22 cellular contexts compared by ENCODE assay signal in the genomic region with DNA sequence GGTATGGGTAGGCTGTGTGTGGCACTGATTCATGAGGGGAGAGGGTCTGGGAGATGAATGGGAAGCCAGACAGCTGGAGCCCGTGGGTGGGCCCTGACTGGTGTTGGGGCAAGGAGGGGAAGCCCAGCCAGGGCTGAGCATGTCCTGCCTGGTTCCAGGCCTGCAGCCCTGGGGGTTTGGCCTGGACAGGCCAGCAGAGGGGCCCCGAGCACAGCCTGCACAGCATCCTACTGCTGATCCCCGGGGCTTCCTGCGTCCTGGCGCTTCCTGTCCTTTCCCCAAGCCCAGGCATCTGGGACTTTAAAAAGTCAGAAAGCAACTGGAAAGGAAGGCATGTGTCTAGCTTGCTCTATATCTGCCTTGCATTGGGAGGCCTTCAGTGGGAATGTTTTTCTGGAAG. TPM values are rescaled to one million over a fixed set of nuclear protein-coding genes. Genes with fewer than 3 reads are reported as not detected.
DNase-seq lines count a peak whose midpoint lies in the region; ATAC-seq, FAIRE-seq and TF ChIP-seq lines count a peak whose summit lies in the region.
"Had no signal": no experiment of that assay in that cellular context is flagged by ENCODE, and none has a peak within 500 bp of the region (broad histone marks: within the 10 kb centered on the region; RNA-seq: fewer than 3 reads in every experiment).

No MANE protein-coding gene starts in this region.

- no peak overlapping the region for H2BK12ac ChIP-seq in trophoblast cell (ENCODE audit: low read length)

- no peak overlapping the region for H2BK5ac ChIP-seq in trophoblast cell (ENCODE audit: low read depth, low read length, poor library complexity)

- peaks cover 11% of the 10 kb centered on the region for H3K4me1 Mint-ChIP-seq in activated CD8-positive, alpha-beta T cell treated with anti-CD3 and anti-CD28 coated beads, Interleukin-2, amount 10 ng/mL, durations not matched to agents 7 days and 5 days (ENCODE audit: low read depth)
- peaks cover 9% of the 10 kb centered on the region for H3K4me1 Mint-ChIP-seq in activated CD8-positive, alpha-beta T cell treated with anti-CD3 and anti-CD28 coated beads for 36 hours (ENCODE audit: low read depth)

- H3K27me3 ChIP-seq in brain microvascular endothelial cell (replicated peaks) (no peaks in the 10 kb centered on the region), HepG2 (ENCODE audit: control insufficient read depth in 1 of 2, insufficient read depth in 2 of 2, low read length in 2 of 2) (no peaks in the 10 kb centered on the region), trophoblast cell (ENCODE audit: insufficient read depth, low read length) (no peaks in the 10 kb centered on the region)

- POLR2A ChIA-PET in activated CD8-positive, alpha-beta T cell treated with anti-CD3 and anti-CD28 coated beads, Interleukin-2, amount 10 ng/mL, durations not matched to agents 7 days and 5 days (lab: Charles Lee), result interaction anchor here (0.6 kb wide), 1 partner anchor 35 kb away, joined by 3 read pairs; no protein-coding TSS in a partner anchor
- POLR2A ChIA-PET in activated CD8-positive, alpha-beta T cell treated with anti-CD3 and anti-CD28 coated beads for 36 hours (lab: Charles Lee), result no interaction called here
- POLR2A ChIA-PET in HepG2 (lab: Yijun Ruan, JAX), result interaction anchor here (1.2 kb wide), 1 partner anchor 20 kb away, joined by 3 read pairs; no protein-coding TSS in a partner anchor

- no peak overlapping the region for H3K4me3 ChIP-seq in brain microvascular endothelial cell (ENCODE audit: low read depth, low read length)
- no peak overlapping the region for H3K4me3 ChIP-seq in HepG2 (replicated peaks in 1 of 3; ENCODE audit: insufficient read depth in 1 of 3, low read depth in 2 of 3, low read length in 3 of 3)
- H3K4me3 ChIP-seq in trophoblast cell (ENCODE audit: low read depth, low read length), result no peak overlapping the region
- H3K4me3 ChIP-seq: HAP-1 had no signal

- DNase-seq in activated CD8-positive, alpha-beta T cell treated with anti-CD3 and anti-CD28 coated beads, Interleukin-2, amount 10 ng/mL, durations not matched to agents 7 days and 5 days, result no peak
- DNase-seq in activated CD8-positive, alpha-beta T cell treated with anti-CD3 and anti-CD28 coated beads for 36 hours, result no peak
- no peak for DNase-seq in brain microvascular endothelial cell
- no peak for DNase-seq in HepG2 (ENCODE audit: low spot score)
- DNase-seq in trophoblast cell, result no peak
- no peak for DNase-seq in NCI-H524 (lab: John Stamatoyannopoulos, UW)
- DNase-seq: COR-L47, DMS53, Karpas-422, MM.1S, NCI-H1105, NCI-H187 treated with DMSO at 0.1 percent for 48 hours, NCI-H2171 treated with DMSO at 0.1 percent for 48 hours, NCI-H82, Right ventricle myocardium superior had no signal

- H4K91ac ChIP-seq in trophoblast cell (ENCODE audit: low read depth, low read length), result no peak overlapping the region

- peaks cover 13% of the 10 kb centered on the region for H3K36me3 Mint-ChIP-seq in activated CD8-positive, alpha-beta T cell treated with anti-CD3 and anti-CD28 coated beads, Interleukin-2, amount 10 ng/mL, durations not matched to agents 7 days and 5 days (ENCODE audit: low read depth)
- H3K36me3 Mint-ChIP-seq in activated CD8-positive, alpha-beta T cell treated with anti-CD3 and anti-CD28 coated beads for 36 hours (ENCODE audit: low read depth), result peaks cover 6% of the 10 kb centered on the region

- H3K36me3 ChIP-seq in brain microvascular endothelial cell (replicated peaks) (no peaks in the 10 kb centered on the region), HepG2 (replicated peaks in 1 of 2; ENCODE audit: control insufficient read depth in 1 of 2, insufficient read depth in 2 of 2, low read length in 2 of 2) (peaks cover 0 to 7% of the 10 kb centered on the region in 2 experiments; a peak in 3 of 5 replicates), trophoblast cell (ENCODE audit: control insufficient read depth in 1 of 2, insufficient read depth in 2 of 2, low read length in 2 of 2) (peaks cover 5 to 6% of the 10 kb centered on the region in 2 experiments)
- H3K36me3 ChIP-seq: HAP-1 had no signal

- no peak overlapping the region for H3K14ac ChIP-seq in trophoblast cell (ENCODE audit: low read length)

- H3K27ac ChIP-seq in brain microvascular endothelial cell (no peak overlapping the region), HepG2 (ENCODE audit: extremely low read length, insufficient read depth, low read length) (no peak overlapping the region), trophoblast cell (ENCODE audit: low read depth, low read length) (no peak overlapping the region)

- no peak overlapping the region for H4K12ac ChIP-seq in trophoblast cell (ENCODE audit: low read depth, low read length)

- H3K23ac ChIP-seq in trophoblast cell (ENCODE audit: low read length), result no peak overlapping the region

- H3K27ac Mint-ChIP-seq in activated CD8-positive, alpha-beta T cell treated with anti-CD3 and anti-CD28 coated beads, Interleukin-2, amount 10 ng/mL, durations not matched to agents 7 days and 5 days, result peak overlapping the region; percentile 27
- no peak overlapping the region for H3K27ac Mint-ChIP-seq in activated CD8-positive, alpha-beta T cell treated with anti-CD3 and anti-CD28 coated beads for 36 hours

- H3K9me3 Mint-ChIP-seq in activated CD8-positive, alpha-beta T cell treated with anti-CD3 and anti-CD28 coated beads, Interleukin-2, amount 10 ng/mL, durations not matched to agents 7 days and 5 days (ENCODE audit: insufficient read depth), result no peaks in the 10 kb centered on the region
- no peaks in the 10 kb centered on the region for H3K9me3 Mint-ChIP-seq in activated CD8-positive, alpha-beta T cell treated with anti-CD3 and anti-CD28 coated beads for 36 hours

- no peaks in the 10 kb centered on the region for H3K9me3 ChIP-seq in HepG2 (ENCODE audit: low read length)
- peaks cover 6% of the 10 kb centered on the region for H3K9me3 ChIP-seq in trophoblast cell (ENCODE audit: insufficient read depth, low read depth, low read length)
- H3K9me3 ChIP-seq: HAP-1 had no signal

- in situ Hi-C loops in brain microvascular endothelial cell (cut with HindIII; ENCODE audit: low pct_ligation_motif_present, low sequenced_read_pairs), result no loop called here
- in situ Hi-C loops in HepG2 (cut with HindIII; ENCODE audit: extremely low pct_ligation_motif_present, low pct_unique_long_range_greater_than_20kb), result no loop called here

- TF ChIP-seq CTCF in activated CD8-positive, alpha-beta T cell treated with anti-CD3 and anti-CD28 coated beads for 36 hours (IDR thresholded peaks at IDR 0.05), result no peak
- TF ChIP-seq CTCF in brain microvascular endothelial cell (IDR thresholded peaks at IDR 0.05; ENCODE audit: low read depth, low read length, missing control alignments), result peak; percentile 50
- TF ChIP-seq CTCF in HepG2 (CRISPR knock-in tag; IDR thresholded peaks at IDR 0.05), result no peak

- H3K18ac ChIP-seq in trophoblast cell (ENCODE audit: low read length), result peak overlapping the region; percentile 17

- 94% methylated on average over 5 of the region's 5 CpGs for WGBS in HepG2 (ENCODE audit: low lambda C conversion rate)
- no CpG with 5 or more reads among the region's 5 CpGs for WGBS in trophoblast cell (ENCODE audit: extremely low coverage, insufficient coverage, insufficient read length)

- BruUV-seq in HepG2 (replicated peaks; lab: Mats Ljungman, UMichigan), result no TSS peak

- TF ChIP-seq POLR2A in HepG2 (IDR thresholded peaks at IDR 0.05; ENCODE audit: insufficient read depth in 1 of 2, low read depth in 2 of 2, low read length in 2 of 2), result 0 out of 4 replicates have a peak, but pooled peaks of 1 of the 2 experiments have one; percentile 23

- CTCF ChIA-PET in activated CD8-positive, alpha-beta T cell treated with anti-CD3 and anti-CD28 coated beads, Interleukin-2, amount 10 ng/mL, durations not matched to agents 7 days and 5 days (lab: Charles Lee), result no interaction called here
- CTCF ChIA-PET in activated CD8-positive, alpha-beta T cell treated with anti-CD3 and anti-CD28 coated beads for 36 hours (lab: Charles Lee), result interaction anchor here (1.0 kb wide), 1 partner anchor 18 kb away, joined by 3 read pairs; no protein-coding TSS in a partner anchor
- CTCF ChIA-PET in HepG2 (lab: Yijun Ruan, JAX; ENCODE audit: low intra/inter-chr PET ratio, low total read pairs), result no interaction called here

- H3K4me1 ChIP-seq in HepG2 (ENCODE audit: insufficient read depth, low read length) (peaks cover 16% of the 10 kb centered on the region), trophoblast cell (ENCODE audit: control insufficient read depth in 1 of 2, insufficient read depth in 2 of 2, low read length in 2 of 2) (peaks cover 3 to 7% of the 10 kb centered on the region in 2 experiments)
- H3K4me1 ChIP-seq: HAP-1 had no signal

- H3K4me3 Mint-ChIP-seq in activated CD8-positive, alpha-beta T cell treated with anti-CD3 and anti-CD28 coated beads, Interleukin-2, amount 10 ng/mL, durations not matched to agents 7 days and 5 days, result no peak overlapping the region
- H3K4me3 Mint-ChIP-seq in activated CD8-positive, alpha-beta T cell treated with anti-CD3 and anti-CD28 coated beads for 36 hours, result no peak overlapping the region
- H3K4me3 Mint-ChIP-seq: CD14-positive monocyte had no signal

- peaks cover 12% of the 10 kb centered on the region for H3K79me1 ChIP-seq in trophoblast cell (ENCODE audit: low read length)

- no peak overlapping the region for H3K4ac ChIP-seq in trophoblast cell (ENCODE audit: low read depth, low read length)

- intact Hi-C loops in activated CD8-positive, alpha-beta T cell treated with anti-CD3 and anti-CD28 coated beads for 36 hours (cut with micrococcal nuclease), result no loop called here
- intact Hi-C loops in HepG2 (cut with micrococcal nuclease; ENCODE audit: unreplicated experiment), result no loop called here

- H3K27me3 Mint-ChIP-seq in activated CD8-positive, alpha-beta T cell treated with anti-CD3 and anti-CD28 coated beads, Interleukin-2, amount 10 ng/mL, durations not matched to agents 7 days and 5 days (ENCODE audit: low read depth), result no peaks in the 10 kb centered on the region
- H3K27me3 Mint-ChIP-seq in activated CD8-positive, alpha-beta T cell treated with anti-CD3 and anti-CD28 coated beads for 36 hours, result no peaks in the 10 kb centered on the region

- no peak overlapping the region for H2AK5ac ChIP-seq in trophoblast cell (ENCODE audit: low read length)

- TF ChIP-seq RAD21 in HepG2 (CRISPR knock-in tag; IDR thresholded peaks at IDR 0.05), result no peak

- H3K79me2 ChIP-seq in HepG2 (ENCODE audit: insufficient read depth, low read length), result peaks cover 31% of the 10 kb centered on the region
- H3K79me2 ChIP-seq in trophoblast cell (ENCODE audit: control insufficient read depth, insufficient read depth, low read length, poor library complexity), result peaks cover 11% of the 10 kb centered on the region

- TF ChIP-seq EP300 in HepG2 (IDR thresholded peaks at IDR 0.05; ENCODE audit: low read depth in 2 of 2, low read length in 2 of 2), result no peak
- no peak for TF ChIP-seq EP300 in HepG2 (CRISPR knock-in tag; IDR thresholded peaks at IDR 0.05; ENCODE audit: borderline replicate concordance)

- no peak for ATAC-seq in activated CD8-positive, alpha-beta T cell treated with anti-CD3 and anti-CD28 coated beads, Interleukin-2, amount 10 ng/mL, durations not matched to agents 7 days and 5 days
- no peak for ATAC-seq in activated CD8-positive, alpha-beta T cell treated with anti-CD3 and anti-CD28 coated beads for 36 hours
- ATAC-seq in HepG2 (no peak), GM21423 (IDR thresholded peaks at IDR 0.05; ENCODE audit: unreplicated experiment) (no peak), GM19397 (IDR thresholded peaks at IDR 0.05; ENCODE audit: unreplicated experiment) (no peak)
- ATAC-seq: Panc1 had no signal

- H3K4me2 ChIP-seq in HepG2 (ENCODE audit: low read depth, low read length) (no peak overlapping the region), trophoblast cell (ENCODE audit: low read length) (no peak overlapping the region)

- no peak overlapping the region for H2BK120ac ChIP-seq in trophoblast cell (ENCODE audit: insufficient read depth, low read length, poor library complexity)

- H4K8ac ChIP-seq in trophoblast cell (ENCODE audit: low read depth, low read length), result peak overlapping the region; percentile 36

- H3K9ac ChIP-seq in HepG2 (ENCODE audit: insufficient read depth, low read depth, low read length), result no peak overlapping the region
- H3K9ac ChIP-seq in trophoblast cell (ENCODE audit: low read length), result no peak overlapping the region

- peaks cover 2% of the 10 kb centered on the region; the same call in 1 of the 2 replicates for H4K20me1 ChIP-seq in HepG2 (ENCODE audit: insufficient read depth, low read length)

- H2AFZ ChIP-seq in HepG2 (ENCODE audit: low read length), result no peak overlapping the region
- no peak overlapping the region for H2AFZ ChIP-seq in trophoblast cell (ENCODE audit: insufficient read depth, low read length, poor library complexity)

- FAIRE-seq in HepG2 (lab: Jason Lieb, UNC), result no peak

RNA-seq across cellular contexts. Expression of gene MVD, which starts 4.6 kb away (rescaled TPM):
- 10 to 100 TPM; 86.0 to 96.1 TPM for total RNA-seq in activated CD8-positive, alpha-beta T cell treated with anti-CD3 and anti-CD28 coated beads, Interleukin-2, amount 10 ng/mL, durations not matched to agents 7 days and 5 days
- 10 to 100 TPM; 83.1 to 89.9 TPM for total RNA-seq in activated CD8-positive, alpha-beta T cell treated with anti-CD3 and anti-CD28 coated beads for 36 hours
- 128 and 187 TPM in 2 replicates for total RNA-seq in HepG2 (2016; rRNA removed; fragmentation: Illumina TruSeq; extraction: Trizol)
- total RNA-seq in HepG2 (2016; cell fraction: cytosol; rRNA removed; fragmentation: Illumina TruSeq; extraction: Trizol; ENCODE audit: low read depth), result 86.8 and 92.1 TPM in 2 replicates
- total RNA-seq in HepG2 (2016; cell fraction: insoluble cytoplasmic fraction; rRNA removed; fragmentation: Illumina TruSeq; extraction: Trizol), result 110 and 194 TPM in 2 replicates
- 93.3 and 93.5 TPM in 2 replicates for total RNA-seq in HepG2 (2016; cell fraction: membrane; rRNA removed; fragmentation: Illumina TruSeq; extraction: Trizol)
- total RNA-seq in HepG2 (2016; cell fraction: nucleus; rRNA removed; fragmentation: Illumina TruSeq; extraction: Trizol), result 150 and 173 TPM in 2 replicates
- polyA plus RNA-seq in HepG2 (2011; rRNA removed), result 28.1 and 68.9 TPM in 2 replicates
- 33.1 and 34.9 TPM in 2 replicates for polyA plus RNA-seq in HepG2 (2011; cell fraction: cytosol; rRNA removed)
- 340 and 407 TPM in 2 replicates for polyA plus RNA-seq in HepG2 (2011; cell fraction: nucleus; rRNA removed)
- polyA plus RNA-seq in HepG2 (2012), result 81.3 and 104 TPM in 2 replicates
- polyA plus RNA-seq in HepG2 (2016; cell fraction: cytosol; fragmentation: Illumina TruSeq; extraction: Trizol; ENCODE audit: low read depth), result 49.5 and 55.8 TPM in 2 replicates
- 117 and 128 TPM in 2 replicates for polyA plus RNA-seq in HepG2 (2016; cell fraction: insoluble cytoplasmic fraction; fragmentation: Illumina TruSeq; extraction: Trizol; ENCODE audit: low read depth)
- polyA plus RNA-seq in HepG2 (2016; cell fraction: membrane; fragmentation: Illumina TruSeq; extraction: Trizol; ENCODE audit: low read depth), result 64.4 TPM in 2 replicates
- 435 and 459 TPM in 2 replicates for polyA plus RNA-seq in HepG2 (2016; cell fraction: nucleus; fragmentation: Illumina TruSeq; extraction: Trizol; ENCODE audit: insufficient read depth, low read depth)
- polyA minus RNA-seq in HepG2 (2011; rRNA and poly(A)+ RNA removed; ENCODE audit: low replicate concordance), result 8.9 and 43.8 TPM in 2 replicates
- 24.2 and 37.5 TPM in 2 replicates for polyA minus RNA-seq in HepG2 (2011; cell fraction: cytosol; rRNA and poly(A)+ RNA removed)
- polyA minus RNA-seq in HepG2 (2011; cell fraction: nucleus; rRNA and poly(A)+ RNA removed), result 34.4 and 55.3 TPM in 2 replicates
- 102 and 109 TPM in 2 replicates for polyA plus RNA-seq in trophoblast cell (2013)

RNA-seq across cellular contexts. Expression of gene CYBA, which starts 16.6 kb away (rescaled TPM):
- total RNA-seq in activated CD8-positive, alpha-beta T cell treated with anti-CD3 and anti-CD28 coated beads, Interleukin-2, amount 10 ng/mL, durations not matched to agents 7 days and 5 days, result 100 to 1,000 TPM; 568 to 599 TPM
- total RNA-seq in activated CD8-positive, alpha-beta T cell treated with anti-CD3 and anti-CD28 coated beads for 36 hours, result 100 to 1,000 TPM; 230 to 236 TPM
- 84.2 and 250 TPM in 2 replicates for total RNA-seq in HepG2 (2016; rRNA removed; fragmentation: Illumina TruSeq; extraction: Trizol)
- total RNA-seq in HepG2 (2016; cell fraction: cytosol; rRNA removed; fragmentation: Illumina TruSeq; extraction: Trizol; ENCODE audit: low read depth), result 92.1 and 114 TPM in 2 replicates
- 90.4 and 246 TPM in 2 replicates for total RNA-seq in HepG2 (2016; cell fraction: insoluble cytoplasmic fraction; rRNA removed; fragmentation: Illumina TruSeq; extraction: Trizol)
- total RNA-seq in HepG2 (2016; cell fraction: membrane; rRNA removed; fragmentation: Illumina TruSeq; extraction: Trizol), result 55.3 and 74.3 TPM in 2 replicates
- total RNA-seq in HepG2 (2016; cell fraction: nucleus; rRNA removed; fragmentation: Illumina TruSeq; extraction: Trizol), result 170 and 197 TPM in 2 replicates
- 196 and 258 TPM in 2 replicates for polyA plus RNA-seq in HepG2 (2011; rRNA removed)
- 338 and 484 TPM in 2 replicates for polyA plus RNA-seq in HepG2 (2011; cell fraction: cytosol; rRNA removed)
- polyA plus RNA-seq in HepG2 (2011; cell fraction: nucleus; rRNA removed), result 620 and 660 TPM in 2 replicates
- 207 and 213 TPM in 2 replicates for polyA plus RNA-seq in HepG2 (2012)
- 111 and 128 TPM in 2 replicates for polyA plus RNA-seq in HepG2 (2016; cell fraction: cytosol; fragmentation: Illumina TruSeq; extraction: Trizol; ENCODE audit: low read depth)
- polyA plus RNA-seq in HepG2 (2016; cell fraction: insoluble cytoplasmic fraction; fragmentation: Illumina TruSeq; extraction: Trizol; ENCODE audit: low read depth), result 97.6 and 108 TPM in 2 replicates
- 58.9 and 66.6 TPM in 2 replicates for polyA plus RNA-seq in HepG2 (2016; cell fraction: membrane; fragmentation: Illumina TruSeq; extraction: Trizol; ENCODE audit: low read depth)
- polyA plus RNA-seq in HepG2 (2016; cell fraction: nucleus; fragmentation: Illumina TruSeq; extraction: Trizol; ENCODE audit: insufficient read depth, low read depth), result 462 and 471 TPM in 2 replicates
- polyA minus RNA-seq in HepG2 (2011; rRNA and poly(A)+ RNA removed; ENCODE audit: low replicate concordance), result 170 and 432 TPM in 2 replicates
- 173 and 183 TPM in 2 replicates for polyA minus RNA-seq in HepG2 (2011; cell fraction: cytosol; rRNA and poly(A)+ RNA removed)
- 79.1 and 82.6 TPM in 2 replicates for polyA minus RNA-seq in HepG2 (2011; cell fraction: nucleus; rRNA and poly(A)+ RNA removed)
- 218 TPM in 2 replicates for polyA plus RNA-seq in trophoblast cell (2013)

RNA-seq across cellular contexts. Expression of gene SNAI3, which starts 18.8 kb away (rescaled TPM):
- total RNA-seq in activated CD8-positive, alpha-beta T cell treated with anti-CD3 and anti-CD28 coated beads, Interleukin-2, amount 10 ng/mL, durations not matched to agents 7 days and 5 days, result 10 to 100 TPM; 13.4 to 14.3 TPM
- total RNA-seq in activated CD8-positive, alpha-beta T cell treated with anti-CD3 and anti-CD28 coated beads for 36 hours, result 1 to 10 TPM; 5.2 to 5.3 TPM
- total RNA-seq in HepG2 (2016; rRNA removed; fragmentation: Illumina TruSeq; extraction: Trizol), result 0.09 and 0.18 TPM in 2 replicates
- total RNA-seq in HepG2 (2016; cell fraction: cytosol; rRNA removed; fragmentation: Illumina TruSeq; extraction: Trizol; ENCODE audit: low read depth), result not detected in 2 replicates
- total RNA-seq in HepG2 (2016; cell fraction: insoluble cytoplasmic fraction; rRNA removed; fragmentation: Illumina TruSeq; extraction: Trizol), result 0.13 and 0.17 TPM in 2 replicates
- 0.12 TPM in 1 of 2 replicates, not detected in the other for total RNA-seq in HepG2 (2016; cell fraction: membrane; rRNA removed; fragmentation: Illumina TruSeq; extraction: Trizol)
- total RNA-seq in HepG2 (2016; cell fraction: nucleus; rRNA removed; fragmentation: Illumina TruSeq; extraction: Trizol), result not detected in 2 replicates
- 0.18 and 0.40 TPM in 2 replicates for polyA plus RNA-seq in HepG2 (2011; rRNA removed)
- polyA plus RNA-seq in HepG2 (2011; cell fraction: cytosol; rRNA removed), result 0.18 and 0.44 TPM in 2 replicates
- 0.35 and 0.64 TPM in 2 replicates for polyA plus RNA-seq in HepG2 (2011; cell fraction: nucleus; rRNA removed)
- polyA plus RNA-seq in HepG2 (2012), result 0.40 and 0.47 TPM in 2 replicates
- polyA plus RNA-seq in HepG2 (2016; cell fraction: cytosol; fragmentation: Illumina TruSeq; extraction: Trizol; ENCODE audit: low read depth), result 0.08 TPM in 1 of 2 replicates, not detected in the other
- 0.26 TPM in 1 of 2 replicates, not detected in the other for polyA plus RNA-seq in HepG2 (2016; cell fraction: insoluble cytoplasmic fraction; fragmentation: Illumina TruSeq; extraction: Trizol; ENCODE audit: low read depth)
- polyA plus RNA-seq in HepG2 (2016; cell fraction: membrane; fragmentation: Illumina TruSeq; extraction: Trizol; ENCODE audit: low read depth), result 0.15 and 0.21 TPM in 2 replicates
- polyA plus RNA-seq in HepG2 (2016; cell fraction: nucleus; fragmentation: Illumina TruSeq; extraction: Trizol; ENCODE audit: insufficient read depth, low read depth), result 0.27 TPM in 1 of 2 replicates, not detected in the other
- polyA minus RNA-seq in HepG2 (2011; rRNA and poly(A)+ RNA removed; ENCODE audit: low replicate concordance), result 0.84 TPM in 1 of 2 replicates, not detected in the other
- not detected in 2 replicates for polyA minus RNA-seq in HepG2 (2011; cell fraction: cytosol; rRNA and poly(A)+ RNA removed)
- polyA minus RNA-seq in HepG2 (2011; cell fraction: nucleus; rRNA and poly(A)+ RNA removed), result not detected in 2 replicates
- polyA plus RNA-seq in trophoblast cell (2013), result 0.27 and 0.31 TPM in 2 replicates
- total RNA-seq: A172, NCI-H460 had no signal

RNA-seq across cellular contexts. Expression of gene IL17C, which starts 29.1 kb away (rescaled TPM):
- under 1 TPM in 1 of 2 experiments, not detected in 1; 0.37 TPM for total RNA-seq in activated CD8-positive, alpha-beta T cell treated with anti-CD3 and anti-CD28 coated beads, Interleukin-2, amount 10 ng/mL, durations not matched to agents 7 days and 5 days
- total RNA-seq in activated CD8-positive, alpha-beta T cell treated with anti-CD3 and anti-CD28 coated beads for 36 hours, result under 1 TPM in 1 of 2 experiments, not detected in 1; 0.31 TPM
- not detected in 2 replicates for total RNA-seq in HepG2 (2016; rRNA removed; fragmentation: Illumina TruSeq; extraction: Trizol)
- not detected in 2 replicates for total RNA-seq in HepG2 (2016; cell fraction: cytosol; rRNA removed; fragmentation: Illumina TruSeq; extraction: Trizol; ENCODE audit: low read depth)
- not detected in 2 replicates for total RNA-seq in HepG2 (2016; cell fraction: insoluble cytoplasmic fraction; rRNA removed; fragmentation: Illumina TruSeq; extraction: Trizol)
- total RNA-seq in HepG2 (2016; cell fraction: membrane; rRNA removed; fragmentation: Illumina TruSeq; extraction: Trizol), result not detected in 2 replicates
- not detected in 2 replicates for total RNA-seq in HepG2 (2016; cell fraction: nucleus; rRNA removed; fragmentation: Illumina TruSeq; extraction: Trizol)
- not detected in 2 replicates for polyA plus RNA-seq in HepG2 (2011; rRNA removed)
- polyA plus RNA-seq in HepG2 (2011; cell fraction: cytosol; rRNA removed), result not detected in 2 replicates
- not detected in 2 replicates for polyA plus RNA-seq in HepG2 (2011; cell fraction: nucleus; rRNA removed)
- polyA plus RNA-seq in HepG2 (2012), result not detected in 2 replicates
- not detected in 2 replicates for polyA plus RNA-seq in HepG2 (2016; cell fraction: cytosol; fragmentation: Illumina TruSeq; extraction: Trizol; ENCODE audit: low read depth)
- not detected in 2 replicates for polyA plus RNA-seq in HepG2 (2016; cell fraction: insoluble cytoplasmic fraction; fragmentation: Illumina TruSeq; extraction: Trizol; ENCODE audit: low read depth)
- not detected in 2 replicates for polyA plus RNA-seq in HepG2 (2016; cell fraction: membrane; fragmentation: Illumina TruSeq; extraction: Trizol; ENCODE audit: low read depth)
- polyA plus RNA-seq in HepG2 (2016; cell fraction: nucleus; fragmentation: Illumina TruSeq; extraction: Trizol; ENCODE audit: insufficient read depth, low read depth), result not detected in 2 replicates
- not detected in 2 replicates for polyA minus RNA-seq in HepG2 (2011; rRNA and poly(A)+ RNA removed; ENCODE audit: low replicate concordance)
- polyA minus RNA-seq in HepG2 (2011; cell fraction: cytosol; rRNA and poly(A)+ RNA removed), result not detected in 2 replicates
- not detected in 2 replicates for polyA minus RNA-seq in HepG2 (2011; cell fraction: nucleus; rRNA and poly(A)+ RNA removed)
- 0.44 and 0.49 TPM in 2 replicates for polyA plus RNA-seq in trophoblast cell (2013)
- total RNA-seq: A172, NCI-H460, Right ventricle myocardium superior had no signal
- polyA plus RNA-seq: CD14-positive monocyte had no signal

RNA-seq across cellular contexts. Expression of gene RNF166, which starts 38.7 kb away (rescaled TPM):
- total RNA-seq in activated CD8-positive, alpha-beta T cell treated with anti-CD3 and anti-CD28 coated beads, Interleukin-2, amount 10 ng/mL, durations not matched to agents 7 days and 5 days, result 100 to 1,000 TPM; 144 to 166 TPM
- total RNA-seq in activated CD8-positive, alpha-beta T cell treated with anti-CD3 and anti-CD28 coated beads for 36 hours, result 10 to 100 TPM; 80.7 to 82.4 TPM
- 15.1 and 23.0 TPM in 2 replicates for total RNA-seq in HepG2 (2016; rRNA removed; fragmentation: Illumina TruSeq; extraction: Trizol)
- total RNA-seq in HepG2 (2016; cell fraction: cytosol; rRNA removed; fragmentation: Illumina TruSeq; extraction: Trizol; ENCODE audit: low read depth), result 36.0 and 37.2 TPM in 2 replicates
- 17.3 and 23.3 TPM in 2 replicates for total RNA-seq in HepG2 (2016; cell fraction: insoluble cytoplasmic fraction; rRNA removed; fragmentation: Illumina TruSeq; extraction: Trizol)
- total RNA-seq in HepG2 (2016; cell fraction: membrane; rRNA removed; fragmentation: Illumina TruSeq; extraction: Trizol), result 41.6 and 45.9 TPM in 2 replicates
- total RNA-seq in HepG2 (2016; cell fraction: nucleus; rRNA removed; fragmentation: Illumina TruSeq; extraction: Trizol), result 14.0 and 14.1 TPM in 2 replicates
- 21.4 and 26.2 TPM in 2 replicates for polyA plus RNA-seq in HepG2 (2011; rRNA removed)
- 14.8 and 24.4 TPM in 2 replicates for polyA plus RNA-seq in HepG2 (2011; cell fraction: cytosol; rRNA removed)
- 83.8 and 91.3 TPM in 2 replicates for polyA plus RNA-seq in HepG2 (2011; cell fraction: nucleus; rRNA removed)
- polyA plus RNA-seq in HepG2 (2012), result 12.2 and 16.1 TPM in 2 replicates
- 22.9 and 25.4 TPM in 2 replicates for polyA plus RNA-seq in HepG2 (2016; cell fraction: cytosol; fragmentation: Illumina TruSeq; extraction: Trizol; ENCODE audit: low read depth)
- polyA plus RNA-seq in HepG2 (2016; cell fraction: insoluble cytoplasmic fraction; fragmentation: Illumina TruSeq; extraction: Trizol; ENCODE audit: low read depth), result 19.2 and 20.2 TPM in 2 replicates
- 32.0 and 34.1 TPM in 2 replicates for polyA plus RNA-seq in HepG2 (2016; cell fraction: membrane; fragmentation: Illumina TruSeq; extraction: Trizol; ENCODE audit: low read depth)
- polyA plus RNA-seq in HepG2 (2016; cell fraction: nucleus; fragmentation: Illumina TruSeq; extraction: Trizol; ENCODE audit: insufficient read depth, low read depth), result 36.7 and 43.4 TPM in 2 replicates
- polyA minus RNA-seq in HepG2 (2011; rRNA and poly(A)+ RNA removed; ENCODE audit: low replicate concordance), result 11.5 and 25.6 TPM in 2 replicates
- 12.9 and 17.8 TPM in 2 replicates for polyA minus RNA-seq in HepG2 (2011; cell fraction: cytosol; rRNA and poly(A)+ RNA removed)
- 14.2 and 18.7 TPM in 2 replicates for polyA minus RNA-seq in HepG2 (2011; cell fraction: nucleus; rRNA and poly(A)+ RNA removed)
- 8.7 and 8.8 TPM in 2 replicates for polyA plus RNA-seq in trophoblast cell (2013)
